15 cellular contexts compared by ENCODE assay signal in the genomic region with DNA sequence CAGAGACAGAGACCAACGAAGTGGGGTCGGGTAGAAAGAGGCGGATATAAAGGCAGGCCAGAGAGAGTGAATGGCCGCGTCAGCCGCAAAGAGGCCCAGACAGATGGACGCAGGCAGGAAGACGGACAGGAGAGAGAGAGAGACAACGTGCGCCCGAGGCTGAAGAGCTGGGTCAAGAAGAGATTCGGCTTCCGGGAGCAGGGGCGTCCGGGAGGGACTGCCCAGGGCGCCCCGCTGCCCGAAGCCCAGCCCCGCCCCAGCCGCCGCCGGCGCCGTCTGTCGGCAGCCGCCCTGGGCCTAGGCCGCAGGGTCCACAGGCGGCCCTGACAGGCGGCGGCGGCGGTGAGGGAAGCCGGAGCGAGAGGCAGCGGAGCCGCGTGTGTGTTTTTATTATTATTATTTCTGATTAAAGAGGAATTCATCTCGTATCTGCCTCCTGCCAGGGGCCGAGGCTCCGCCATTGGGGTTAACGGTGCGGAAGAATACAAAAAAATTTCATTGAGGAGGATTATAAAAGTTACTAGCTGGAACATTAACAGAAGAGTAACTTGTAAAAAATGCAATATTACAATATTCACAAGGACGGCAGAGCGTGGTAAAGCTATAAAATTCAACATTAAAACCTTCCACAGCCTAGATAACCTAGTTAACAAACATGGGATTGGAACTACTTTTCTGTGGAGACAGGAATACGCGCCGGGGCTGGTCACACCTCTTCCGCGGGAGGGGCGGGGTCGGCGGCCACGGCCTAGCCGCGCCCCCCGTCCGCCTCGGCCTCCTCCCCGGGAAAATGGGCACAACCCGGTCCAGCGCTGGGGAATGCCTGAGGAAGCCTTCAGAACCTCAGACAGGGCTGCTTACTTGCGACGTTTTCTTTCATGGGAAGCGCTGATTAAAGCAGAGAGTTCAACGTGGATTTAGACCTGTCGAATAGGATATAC. TPM values are rescaled to one million over a fixed set of nuclear protein-coding genes. Genes with fewer than 3 reads are reported as not detected.
DNase-seq lines count a peak whose midpoint lies in the region; ATAC-seq, FAIRE-seq and TF ChIP-seq lines count a peak whose summit lies in the region.
"Had no signal": no experiment of that assay in that cellular context is flagged by ENCODE, and none has a peak within 500 bp of the region (broad histone marks: within the 10 kb centered on the region; RNA-seq: fewer than 3 reads in every experiment).

No MANE protein-coding gene starts in this region.

- no TSS peak for BruUV-seq in HepG2 (replicated peaks; lab: Mats Ljungman, UMichigan)

- in situ Hi-C loops in HepG2 (cut with HindIII; ENCODE audit: extremely low pct_ligation_motif_present, low pct_unique_long_range_greater_than_20kb), result no loop called here

- CTCF ChIA-PET in SK-N-SH (lab: Yijun Ruan, JAX) (interaction anchor here (0.8 to 4.4 kb wide), 2 partner anchors 13 to 153 kb away, joined by 4 to 21 read pairs; no protein-coding TSS in a partner anchor), HepG2 (lab: Yijun Ruan, JAX; ENCODE audit: low intra/inter-chr PET ratio, low total read pairs) (no interaction called here)

- peaks cover 29% of the 10 kb centered on the region for H3K9me3 Mint-ChIP-seq in astrocyte (ENCODE audit: unreplicated experiment)
- no peaks in the 10 kb centered on the region for H3K9me3 Mint-ChIP-seq in stimulated activated effector memory CD8-positive, alpha-beta T cell treated with anti-CD3 and anti-CD28 coated beads, Interleukin-12 subunit alpha, Interleukin-12 subunit beta, amount 100 ng/mL, for 72 hours

- no peak for TF ChIP-seq RAD21 in SK-N-SH (IDR thresholded peaks at IDR 0.05; ENCODE audit: low read length)
- TF ChIP-seq RAD21 in HepG2 (CRISPR knock-in tag; IDR thresholded peaks at IDR 0.05), result no peak

- H3K4me3 Mint-ChIP-seq in astrocyte (ENCODE audit: unreplicated experiment), result peak overlapping the region; percentile 2
- peak overlapping the region; percentile 27 for H3K4me3 Mint-ChIP-seq in stimulated activated effector memory CD8-positive, alpha-beta T cell treated with anti-CD3 and anti-CD28 coated beads, Interleukin-12 subunit alpha, Interleukin-12 subunit beta, amount 100 ng/mL, for 72 hours

- H3K27me3 Mint-ChIP-seq in astrocyte (ENCODE audit: low read depth, unreplicated experiment), result peaks cover 92% of the 10 kb centered on the region

- H3K36me3 Mint-ChIP-seq in astrocyte (ENCODE audit: low read depth, unreplicated experiment), result peaks cover 2% of the 10 kb centered on the region
- no peaks in the 10 kb centered on the region for H3K36me3 Mint-ChIP-seq in stimulated activated effector memory CD8-positive, alpha-beta T cell treated with anti-CD3 and anti-CD28 coated beads, Interleukin-12 subunit alpha, Interleukin-12 subunit beta, amount 100 ng/mL, for 72 hours

- intact Hi-C loops in HepG2 (cut with micrococcal nuclease; ENCODE audit: unreplicated experiment), result no loop called here

- no peaks in the 10 kb centered on the region for H3K4me1 Mint-ChIP-seq in astrocyte (ENCODE audit: low read depth, unreplicated experiment)
- peaks cover 16% of the 10 kb centered on the region for H3K4me1 Mint-ChIP-seq in stimulated activated effector memory CD8-positive, alpha-beta T cell treated with anti-CD3 and anti-CD28 coated beads, Interleukin-12 subunit alpha, Interleukin-12 subunit beta, amount 100 ng/mL, for 72 hours

- no peak for TF ChIP-seq POLR2A in HepG2 (IDR thresholded peaks at IDR 0.05; ENCODE audit: insufficient read depth in 1 of 2, low read depth in 2 of 2, low read length in 2 of 2)

- H3K36me3 ChIP-seq in SK-N-SH (replicated peaks in 1 of 2; ENCODE audit: control insufficient read depth in 1 of 2, insufficient read depth in 2 of 2, low read length in 1 of 2) (no peaks in the 10 kb centered on the region), astrocyte (ENCODE audit: insufficient read depth, low read length) (no peaks in the 10 kb centered on the region), HepG2 (replicated peaks in 1 of 2; ENCODE audit: control insufficient read depth in 1 of 2, insufficient read depth in 2 of 2, low read length in 2 of 2) (no peaks in the 10 kb centered on the region)
- H3K36me3 ChIP-seq: pancreas had no signal

- ATAC-seq in SK-N-SH treated with all-trans-retinoic acid at 6 μM for 48 hours (no peak), HepG2 (peak; percentile 43; the same call in 2 of the 3 replicates), GM21360 (IDR thresholded peaks at IDR 0.05; ENCODE audit: unreplicated experiment) (no peak), GM21515 (IDR thresholded peaks at IDR 0.05; ENCODE audit: unreplicated experiment) (no peak)
- ATAC-seq in stimulated activated effector memory CD8-positive, alpha-beta T cell treated with anti-CD3 and anti-CD28 coated beads, Interleukin-12 subunit alpha, Interleukin-12 subunit beta, amount 100 ng/mL, for 72 hours, result no peak
- ATAC-seq: foreskin keratinocyte, pancreas had no signal

- peak overlapping the region; percentile 88 for H3K27ac Mint-ChIP-seq in astrocyte (ENCODE audit: unreplicated experiment)
- no peak overlapping the region for H3K27ac Mint-ChIP-seq in stimulated activated effector memory CD8-positive, alpha-beta T cell treated with anti-CD3 and anti-CD28 coated beads, Interleukin-12 subunit alpha, Interleukin-12 subunit beta, amount 100 ng/mL, for 72 hours

- POLR2A ChIA-PET in SK-N-SH (lab: Yijun Ruan, JAX) (no interaction called here), HepG2 (lab: Yijun Ruan, JAX) (no interaction called here)

- no peak overlapping the region for H2AFZ ChIP-seq in SK-N-SH (ENCODE audit: low read depth)
- no peak overlapping the region for H2AFZ ChIP-seq in astrocyte (ENCODE audit: low read depth, low read length)
- no peak overlapping the region for H2AFZ ChIP-seq in HepG2 (ENCODE audit: low read length)

- 83% methylated on average over 54 of the region's 66 CpGs for WGBS in SK-N-SH (ENCODE audit: low lambda C conversion rate)
- 53% methylated on average over 48 of the region's 66 CpGs for WGBS in HepG2 (ENCODE audit: low lambda C conversion rate)

- H3F3A ChIP-seq in SK-N-SH (replicated peaks; ENCODE audit: insufficient read depth), result no peaks in the 10 kb centered on the region

- H4K20me1 ChIP-seq in SK-N-SH (ENCODE audit: insufficient read depth), result no peaks in the 10 kb centered on the region
- H4K20me1 ChIP-seq in astrocyte (ENCODE audit: insufficient read depth, low read length), result no peaks in the 10 kb centered on the region
- H4K20me1 ChIP-seq in HepG2 (ENCODE audit: insufficient read depth, low read length), result no peaks in the 10 kb centered on the region; the same call in 1 of the 2 replicates

- H3K4me2 ChIP-seq in SK-N-SH, result no peak overlapping the region
- H3K4me2 ChIP-seq in astrocyte (ENCODE audit: low read length), result peak overlapping the region; percentile 35
- no peak overlapping the region for H3K4me2 ChIP-seq in HepG2 (ENCODE audit: low read depth, low read length)

- DNase-seq in SK-N-SH (peak; percentile 24), astrocyte (ENCODE audit: low read depth) (no peak), HepG2 (ENCODE audit: low spot score) (no peak), GOT3 (lab: John Stamatoyannopoulos, UW) (no peak)
- no peak for DNase-seq in stimulated activated effector memory CD8-positive, alpha-beta T cell treated with anti-CD3 and anti-CD28 coated beads, Interleukin-12 subunit alpha, Interleukin-12 subunit beta, amount 100 ng/mL, for 72 hours (ENCODE audit: low spot score in 2 of 2)
- DNase-seq: central memory CD4-positive, alpha-beta T cell; DND-41; foreskin keratinocyte; NCI-H774 had no signal

- no peak overlapping the region for H3K4me3 ChIP-seq in SK-N-SH (ENCODE audit: low read depth in 2 of 2, low read length in 1 of 2)
- H3K4me3 ChIP-seq in astrocyte (ENCODE audit: insufficient read depth, low read depth, low read length), result no peak overlapping the region
- no peak overlapping the region for H3K4me3 ChIP-seq in HepG2 (replicated peaks in 1 of 3; ENCODE audit: insufficient read depth in 1 of 3, low read depth in 2 of 3, low read length in 3 of 3)

- H3K4me1 ChIP-seq in SK-N-SH (ENCODE audit: control insufficient read depth in 1 of 2, insufficient read depth in 2 of 2, low read depth in 1 of 2, low read length in 1 of 2), result peaks cover 0 to 19% of the 10 kb centered on the region in 2 experiments; a peak in 2 of 4 replicates
- no peaks in the 10 kb centered on the region for H3K4me1 ChIP-seq in astrocyte (ENCODE audit: insufficient read depth, low read length)
- H3K4me1 ChIP-seq in HepG2 (ENCODE audit: insufficient read depth, low read length), result no peaks in the 10 kb centered on the region
- H3K4me1 ChIP-seq: foreskin keratinocyte, pancreas had no signal

- H3K27ac ChIP-seq in SK-N-SH (ENCODE audit: low read depth in 2 of 2, low read length in 1 of 2) (no peak overlapping the region), astrocyte (ENCODE audit: low read depth, low read length) (no peak overlapping the region), HepG2 (ENCODE audit: extremely low read length, insufficient read depth, low read length) (no peak overlapping the region)
- H3K27ac ChIP-seq: foreskin keratinocyte, pancreas had no signal

- TF ChIP-seq CTCF in SK-N-SH (IDR thresholded peaks at IDR 0.05) (no peak), astrocyte (IDR thresholded peaks at IDR 0.05; ENCODE audit: insufficient read depth, low read depth, low read length) (no peak), HepG2 (CRISPR knock-in tag; IDR thresholded peaks at IDR 0.05) (no peak)

- H3K9ac ChIP-seq in SK-N-SH (no peak overlapping the region), astrocyte (ENCODE audit: low read length) (no peak overlapping the region), HepG2 (ENCODE audit: insufficient read depth, low read depth, low read length) (no peak overlapping the region)

- H3K9me2 ChIP-seq in SK-N-SH, result no peaks in the 10 kb centered on the region

- H3K79me2 ChIP-seq in SK-N-SH (ENCODE audit: insufficient read depth) (no peaks in the 10 kb centered on the region), astrocyte (ENCODE audit: insufficient read depth, low read length) (no peaks in the 10 kb centered on the region), HepG2 (ENCODE audit: insufficient read depth, low read length) (no peaks in the 10 kb centered on the region)

- H3K27me3 ChIP-seq in SK-N-SH (ENCODE audit: insufficient read depth) (peaks cover 34% of the 10 kb centered on the region), astrocyte (ENCODE audit: insufficient read depth, low read length) (peaks cover 82% of the 10 kb centered on the region), HepG2 (ENCODE audit: control insufficient read depth in 1 of 2, insufficient read depth in 2 of 2, low read length in 2 of 2) (peaks cover 5 to 57% of the 10 kb centered on the region in 2 experiments)

- no peak for FAIRE-seq in astrocyte (lab: Jason Lieb, UNC)
- no peak for FAIRE-seq in HepG2 (lab: Jason Lieb, UNC)
- FAIRE-seq: pancreas had no signal

- no peak for TF ChIP-seq EP300 in SK-N-SH (IDR thresholded peaks at IDR 0.05; ENCODE audit: borderline replicate concordance in 1 of 2, low read depth in 1 of 2, low read length in 1 of 2)
- TF ChIP-seq EP300 in HepG2 (IDR thresholded peaks at IDR 0.05; ENCODE audit: low read depth in 2 of 2, low read length in 2 of 2), result no peak
- no peak for TF ChIP-seq EP300 in HepG2 (CRISPR knock-in tag; IDR thresholded peaks at IDR 0.05; ENCODE audit: borderline replicate concordance)

- no peaks in the 10 kb centered on the region for H3K9me3 ChIP-seq in SK-N-SH
- H3K9me3 ChIP-seq in astrocyte (ENCODE audit: insufficient read depth, low read depth, low read length), result no peaks in the 10 kb centered on the region
- H3K9me3 ChIP-seq in HepG2 (ENCODE audit: low read length), result no peaks in the 10 kb centered on the region
- H3K9me3 ChIP-seq: pancreas had no signal

RNA-seq across cellular contexts. Expression of gene PAX2, which starts 29.7 kb away (rescaled TPM):
- polyA plus RNA-seq in SK-N-SH (2012; rRNA removed) (not detected in 2 replicates), HepG2 (2011; rRNA removed) (not detected in 2 replicates)
- polyA plus RNA-seq in SK-N-SH (2012; cell fraction: cytosol; rRNA removed), result not detected in 2 replicates
- polyA plus RNA-seq in SK-N-SH (2012; cell fraction: nucleus; rRNA removed), result 0.08 TPM in 1 of 2 replicates, not detected in the other
- total RNA-seq in astrocyte (0.23 and 0.60 TPM in 2 replicates), HepG2 (2016; rRNA removed; fragmentation: Illumina TruSeq; extraction: Trizol) (not detected in 2 replicates)
- total RNA-seq in HepG2 (2016; cell fraction: cytosol; rRNA removed; fragmentation: Illumina TruSeq; extraction: Trizol; ENCODE audit: low read depth), result not detected in 2 replicates
- not detected in 2 replicates for total RNA-seq in HepG2 (2016; cell fraction: insoluble cytoplasmic fraction; rRNA removed; fragmentation: Illumina TruSeq; extraction: Trizol)
- total RNA-seq in HepG2 (2016; cell fraction: membrane; rRNA removed; fragmentation: Illumina TruSeq; extraction: Trizol), result not detected in 2 replicates
- total RNA-seq in HepG2 (2016; cell fraction: nucleus; rRNA removed; fragmentation: Illumina TruSeq; extraction: Trizol), result not detected in 2 replicates
- not detected in 2 replicates for polyA plus RNA-seq in HepG2 (2011; cell fraction: cytosol; rRNA removed)
- not detected in 2 replicates for polyA plus RNA-seq in HepG2 (2011; cell fraction: nucleus; rRNA removed)
- not detected in 2 replicates for polyA plus RNA-seq in HepG2 (2012)
- not detected in 2 replicates for polyA plus RNA-seq in HepG2 (2016; cell fraction: cytosol; fragmentation: Illumina TruSeq; extraction: Trizol; ENCODE audit: low read depth)
- not detected in 2 replicates for polyA plus RNA-seq in HepG2 (2016; cell fraction: insoluble cytoplasmic fraction; fragmentation: Illumina TruSeq; extraction: Trizol; ENCODE audit: low read depth)
- not detected in 2 replicates for polyA plus RNA-seq in HepG2 (2016; cell fraction: membrane; fragmentation: Illumina TruSeq; extraction: Trizol; ENCODE audit: low read depth)
- not detected in 2 replicates for polyA plus RNA-seq in HepG2 (2016; cell fraction: nucleus; fragmentation: Illumina TruSeq; extraction: Trizol; ENCODE audit: insufficient read depth, low read depth)
- not detected in 2 replicates for polyA minus RNA-seq in HepG2 (2011; rRNA and poly(A)+ RNA removed; ENCODE audit: low replicate concordance)
- not detected in 2 replicates for polyA minus RNA-seq in HepG2 (2011; cell fraction: cytosol; rRNA and poly(A)+ RNA removed)
- not detected in 2 replicates for polyA minus RNA-seq in HepG2 (2011; cell fraction: nucleus; rRNA and poly(A)+ RNA removed)
- total RNA-seq: A172, foreskin keratinocyte, H4 had no signal
- polyA plus RNA-seq: foreskin keratinocyte had no signal
